In genomic region chr9:130911254-130912049, GRCh38 we compare ENCODE assay signal across 23 cellular contexts. TPM values are rescaled to one million over a fixed set of nuclear protein-coding genes. Genes with fewer than 3 reads are reported as not detected.
A peak's percentile ranks its signal among the peaks of the same experiment; 100 is the strongest.
DNase-seq lines count a peak whose midpoint lies in the region; ATAC-seq and TF ChIP-seq lines count a peak whose summit lies in the region.
"Had no signal": no experiment of that assay in that cellular context is flagged by ENCODE, and none has a peak within 500 bp of the region (broad histone marks: within the 10 kb centered on the region; RNA-seq: fewer than 3 reads in every experiment).

No MANE protein-coding gene starts in this region.

- H3K4me3 Mint-ChIP-seq in WTC11 (no peak overlapping the region), endothelial cell (ENCODE audit: unreplicated experiment) (no peak overlapping the region)
- H3K4me3 Mint-ChIP-seq: CD8-positive, alpha-beta T cell had no signal

- H3K4me3 ChIP-seq in BLaER1 (no peak overlapping the region), neuronal stem cell (ENCODE audit: low read length in 2 of 2) (peak overlapping the region in 1 of 2 donors; percentile 21)
- H3K4me3 ChIP-seq: A549, GM12878, HAP-1 had no signal

- H3K27me3 ChIP-seq in BLaER1: no peaks in the 10 kb centered on the region
- H3K27me3 ChIP-seq in neuronal stem cell (ENCODE audit: control insufficient read depth in 3 of 3, insufficient read depth in 3 of 3, low read depth in 1 of 3, low read length in 3 of 3): peaks cover 0 to 42% (median 0%) of the 10 kb centered on the region in 3 experiments

- H3K9me3 Mint-ChIP-seq in WTC11: no peaks in the 10 kb centered on the region
- no peaks in the 10 kb centered on the region for H3K9me3 Mint-ChIP-seq in endothelial cell (ENCODE audit: unreplicated experiment)
- H3K9me3 Mint-ChIP-seq: CD8-positive, alpha-beta T cell had no signal

- POLR2A ChIA-PET in WTC11 (lab: Charles Lee): interaction anchor here (0.7 kb wide), 1 partner anchor 14 kb away, joined by 3 read pairs; no protein-coding TSS in a partner anchor

- peak overlapping the region; percentile 22 for H3K14ac ChIP-seq in neuronal stem cell (ENCODE audit: low read length)

- CTCF ChIA-PET in WTC11 (lab: Charles Lee): interaction anchor here (1.1 to 1.5 kb wide), 3 partner anchors 18 to 29 kb away, joined by 3 to 5 read pairs (median 3); no protein-coding TSS in a partner anchor

- no peaks in the 10 kb centered on the region for H3K36me3 Mint-ChIP-seq in WTC11
- no peaks in the 10 kb centered on the region for H3K36me3 Mint-ChIP-seq in endothelial cell (ENCODE audit: low read depth, unreplicated experiment)
- H3K36me3 Mint-ChIP-seq: CD8-positive, alpha-beta T cell had no signal

- H3K18ac ChIP-seq in neuronal stem cell (ENCODE audit: low read length): peak overlapping the region; percentile 29

- H3K4me2 ChIP-seq in BLaER1: peak overlapping the region; percentile 98
- no peak overlapping the region for H3K4me2 ChIP-seq in neuronal stem cell (ENCODE audit: insufficient read depth, low read length, poor library complexity, severe bottlenecking)
- H3K4me2 ChIP-seq: A549 had no signal

- no peak for DNase-seq in WTC11 (ENCODE audit: low spot score)
- DNase-seq in endothelial cell (ENCODE audit: low spot score): no peak
- DNase-seq in neuronal stem cell (ENCODE audit: low spot score): no peak
- no peak for DNase-seq in activated T-cell treated with anti-CD3 and anti-CD28 coated beads for 4 hours
- DNase-seq in activated CD4-positive, alpha-beta T cell treated with anti-CD3 and anti-CD28 coated beads, Interleukin-2, amount 50 U/mL, for 4 hours: no peak
- DNase-seq: AML-193, DMS 273 treated with DMSO at 0.1 percent for 48 hours, DMS53, EL, GOT3, IMR-90, KBM-7 had no signal

- H3K9ac ChIP-seq in BLaER1 (no peak overlapping the region), neuronal stem cell (ENCODE audit: low read depth, low read length, poor library complexity) (no peak overlapping the region)

- H3K4me1 ChIP-seq in BLaER1 (peaks cover 63% of the 10 kb centered on the region), neuronal stem cell (ENCODE audit: control insufficient read depth in 2 of 2, insufficient read depth in 1 of 2, low read depth in 1 of 2, low read length in 2 of 2) (peaks cover 10% of the 10 kb centered on the region in 2 donors)
- H3K4me1 ChIP-seq: A549, HAP-1 had no signal

- H3K27ac Mint-ChIP-seq in WTC11 (0 out of 2 replicates have a peak overlapping the region, but pooled peaks have one; percentile 83), endothelial cell (ENCODE audit: unreplicated experiment) (peak overlapping the region; percentile 64)
- H3K27ac Mint-ChIP-seq: CD8-positive, alpha-beta T cell had no signal

- peak overlapping the region; percentile 90 for H2AK5ac ChIP-seq in neuronal stem cell (ENCODE audit: low read depth, low read length)

- H2BK5ac ChIP-seq in neuronal stem cell (ENCODE audit: low read length): no peak overlapping the region

- H2BK120ac ChIP-seq in neuronal stem cell (ENCODE audit: low read depth, low read length): peak overlapping the region; percentile 31

- peak overlapping the region; percentile 8 for H3K23ac ChIP-seq in neuronal stem cell (ENCODE audit: low read depth, low read length, poor library complexity)

- peak overlapping the region; percentile 7 for H2AFZ ChIP-seq in neuronal stem cell (ENCODE audit: low read length)

- no peak overlapping the region for H4K91ac ChIP-seq in neuronal stem cell (ENCODE audit: low read depth, low read length, poor library complexity)

- peaks cover 3% of the 10 kb centered on the region for H3K79me1 ChIP-seq in neuronal stem cell (ENCODE audit: low read depth, low read length)

- H3K27ac ChIP-seq in BLaER1 (no peak overlapping the region; the same call in 1 of the 2 replicates), neuronal stem cell (replicated peaks; ENCODE audit: low read length) (no peak overlapping the region)
- H3K27ac ChIP-seq: 22Rv1, A549, HL-60 had no signal

- H2BK15ac ChIP-seq in neuronal stem cell (ENCODE audit: low read length): peak overlapping the region; percentile 75

- H3K4ac ChIP-seq in neuronal stem cell (ENCODE audit: low read length): no peak overlapping the region

- H3K4me1 Mint-ChIP-seq in WTC11 (peaks cover 9% of the 10 kb centered on the region), endothelial cell (ENCODE audit: unreplicated experiment) (peaks cover 7% of the 10 kb centered on the region)

- H4K20me1 ChIP-seq in BLaER1: no peaks in the 10 kb centered on the region

- H3K9me3 ChIP-seq in BLaER1: no peaks in the 10 kb centered on the region
- H3K9me3 ChIP-seq in neuronal stem cell (replicated peaks in 1 of 2; ENCODE audit: control insufficient read depth in 2 of 2, insufficient read depth in 1 of 2, low read depth in 1 of 2, low read length in 2 of 2): no peaks in the 10 kb centered on the region
- H3K9me3 ChIP-seq: A549, HAP-1 had no signal

- WGBS in neuronal stem cell (ENCODE audit: extremely low coverage in 2 of 2, insufficient read length in 2 of 2, insufficient replicate concordance in 1 of 2), 2 donors: no CpG with 5 or more reads among the region's 26 CpGs

- no peaks in the 10 kb centered on the region for H3K27me3 Mint-ChIP-seq in WTC11 (ENCODE audit: low read depth)
- H3K27me3 Mint-ChIP-seq in endothelial cell (ENCODE audit: unreplicated experiment): peaks cover 2% of the 10 kb centered on the region

- H4K8ac ChIP-seq in neuronal stem cell (ENCODE audit: low read depth, low read length): no peak overlapping the region

- TF ChIP-seq CTCF in WTC11 (IDR thresholded peaks at IDR 0.05) (no peak), endothelial cell (IDR thresholded peaks at IDR 0.05; ENCODE audit: unreplicated experiment) (no peak)

- no peak for ATAC-seq in WTC11
- no peak for ATAC-seq in HG02623 (IDR thresholded peaks at IDR 0.05; ENCODE audit: unreplicated experiment)
- ATAC-seq: A549; CD8-positive, alpha-beta T cell; GM12878 had no signal

- H2BK12ac ChIP-seq in neuronal stem cell (ENCODE audit: low read length): peak overlapping the region; percentile 7

- H3K36me3 ChIP-seq in BLaER1 (no peaks in the 10 kb centered on the region), neuronal stem cell (replicated peaks in 1 of 2; ENCODE audit: control insufficient read depth in 2 of 2, insufficient read depth in 2 of 2, low read length in 2 of 2) (no peaks in the 10 kb centered on the region)
- H3K36me3 ChIP-seq: HAP-1 had no signal

TF ChIP-seq in WTC11, 78 proteins besides CTCF, POLR2A, EP300 and RAD21 (continues in another document):
- TF ChIP-seq ZNF423 (CRISPR knock-in tag; IDR thresholded peaks at IDR 0.05) (no peak), TCF7 (CRISPR knock-in tag; IDR thresholded peaks at IDR 0.05; ENCODE audit: low read depth) (no peak), ERG (CRISPR knock-in tag; IDR thresholded peaks at IDR 0.05) (no peak), PRRX2 (CRISPR knock-in tag; IDR thresholded peaks at IDR 0.05) (no peak), E2F1 (CRISPR knock-in tag; IDR thresholded peaks at IDR 0.05) (no peak)
- TF ChIP-seq, protein P1, sequence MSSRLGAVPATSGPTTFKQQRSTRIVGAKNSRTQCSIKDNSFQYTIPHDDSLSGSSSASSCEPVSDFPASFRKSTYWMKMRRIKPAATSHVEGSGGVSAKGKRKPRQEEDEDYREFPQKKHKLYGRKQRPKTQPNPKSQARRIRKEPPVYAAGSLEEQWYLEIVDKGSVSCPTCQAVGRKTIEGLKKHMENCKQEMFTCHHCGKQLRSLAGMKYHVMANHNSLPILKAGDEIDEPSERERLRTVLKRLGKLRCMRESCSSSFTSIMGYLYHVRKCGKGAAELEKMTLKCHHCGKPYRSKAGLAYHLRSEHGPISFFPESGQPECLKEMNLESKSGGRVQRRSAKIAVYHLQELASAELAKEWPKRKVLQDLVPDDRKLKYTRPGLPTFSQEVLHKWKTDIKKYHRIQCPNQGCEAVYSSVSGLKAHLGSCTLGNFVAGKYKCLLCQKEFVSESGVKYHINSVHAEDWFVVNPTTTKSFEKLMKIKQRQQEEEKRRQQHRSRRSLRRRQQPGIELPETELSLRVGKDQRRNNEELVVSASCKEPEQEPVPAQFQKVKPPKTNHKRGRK (CRISPR knock-in tag; IDR thresholded peaks at IDR 0.05; ENCODE audit: borderline replicate concordance): no peak
- TF ChIP-seq, protein P2, sequence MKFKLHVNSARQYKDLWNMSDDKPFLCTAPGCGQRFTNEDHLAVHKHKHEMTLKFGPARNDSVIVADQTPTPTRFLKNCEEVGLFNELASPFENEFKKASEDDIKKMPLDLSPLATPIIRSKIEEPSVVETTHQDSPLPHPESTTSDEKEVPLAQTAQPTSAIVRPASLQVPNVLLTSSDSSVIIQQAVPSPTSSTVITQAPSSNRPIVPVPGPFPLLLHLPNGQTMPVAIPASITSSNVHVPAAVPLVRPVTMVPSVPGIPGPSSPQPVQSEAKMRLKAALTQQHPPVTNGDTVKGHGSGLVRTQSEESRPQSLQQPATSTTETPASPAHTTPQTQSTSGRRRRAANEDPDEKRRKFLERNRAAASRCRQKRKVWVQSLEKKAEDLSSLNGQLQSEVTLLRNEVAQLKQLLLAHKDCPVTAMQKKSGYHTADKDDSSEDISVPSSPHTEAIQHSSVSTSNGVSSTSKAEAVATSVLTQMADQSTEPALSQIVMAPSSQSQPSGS (CRISPR knock-in tag; IDR thresholded peaks at IDR 0.05; ENCODE audit: borderline replicate concordance, low read depth): no peak

RNA-seq across cellular contexts. Expression of gene QRFP, which starts 14.8 kb away (rescaled TPM):
- not detected in 3 replicates for total RNA-seq in WTC11 (2021)
- not detected for total RNA-seq in endothelial cell (ENCODE audit: unreplicated experiment)
- polyA plus RNA-seq in neuronal stem cell (2013, experiment 1 of 2): not detected
- polyA plus RNA-seq in neuronal stem cell (2013, experiment 2 of 2): not detected
- total RNA-seq: CD8-positive, alpha-beta T cell; G401; GM12878; HT1080; IMR-90 had no signal
- polyA plus RNA-seq: A549, BJ, GM12878, IMR-90 had no signal

RNA-seq across cellular contexts. Expression of gene FIBCD1, which starts 27.6 kb away (rescaled TPM):
- total RNA-seq in WTC11 (2021) (6.6 to 9.1 TPM (median 8.8 TPM) in 3 replicates), endothelial cell (ENCODE audit: unreplicated experiment) (0.33 TPM)
- 0.82 TPM for polyA plus RNA-seq in neuronal stem cell (2013, experiment 1 of 2)
- 0.89 TPM for polyA plus RNA-seq in neuronal stem cell (2013, experiment 2 of 2)
- total RNA-seq: CD8-positive, alpha-beta T cell had no signal
